In the genomic region with DNA sequence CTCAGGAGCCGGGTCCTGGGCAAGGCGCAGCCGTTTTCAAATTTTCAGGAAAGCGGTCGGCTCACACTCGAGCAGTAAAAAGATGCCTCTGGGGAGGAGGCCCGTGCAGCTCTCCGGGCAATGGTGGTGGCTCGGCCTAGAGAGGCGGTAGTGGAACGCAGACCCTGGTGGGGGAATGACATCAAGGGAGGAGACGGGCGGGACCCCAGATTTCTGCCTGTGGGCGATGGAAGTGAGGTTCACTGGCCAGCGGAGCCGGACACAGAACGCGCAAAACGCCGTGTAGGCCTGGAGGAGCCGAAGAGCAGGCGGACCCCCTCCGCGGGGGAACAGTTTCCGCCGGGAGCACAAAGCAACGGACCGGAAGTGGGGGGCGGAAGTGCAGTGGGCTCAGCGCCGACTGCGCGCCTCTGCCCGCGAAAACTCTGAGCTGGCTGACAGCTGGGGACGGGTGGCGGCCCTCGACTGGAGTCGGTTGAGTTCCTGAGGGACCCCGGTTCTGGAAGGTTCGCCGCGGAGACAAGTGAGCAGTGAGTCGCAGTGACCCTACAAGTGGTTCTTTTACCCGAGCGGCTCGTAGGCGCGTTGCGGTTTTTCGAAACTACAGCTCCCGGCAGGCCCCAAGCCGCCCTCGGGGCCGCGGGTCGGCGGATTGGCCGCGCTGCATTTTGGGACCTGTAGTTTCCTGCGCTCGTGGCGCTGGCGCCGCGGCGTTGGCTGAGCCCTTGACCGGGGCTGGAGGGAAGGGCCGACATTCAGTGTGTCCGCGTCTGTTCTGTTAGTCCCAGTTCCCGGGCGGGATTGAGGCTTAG, we compare ENCODE assay signal across 8 cellular contexts. TPM values are rescaled to one million over a fixed set of nuclear protein-coding genes. Genes with fewer than 3 reads are reported as not detected.
A peak's percentile ranks its signal among the peaks of the same experiment; 100 is the strongest.
DNase-seq lines count a peak whose midpoint lies in the region; ATAC-seq, FAIRE-seq and TF ChIP-seq lines count a peak whose summit lies in the region.

TSS of gene RTEL1 (plus strand) at position 376 of the 812 bp plus-strand sequence. CDS start 1,091 bp downstream, outside the sequence.

- 2% methylated on average over 71 to 73 of the region's 73 CpGs for WGBS in pancreas, 2 donors
- 5 to 7% methylated on average over 11 to 26 of the region's 73 CpGs for WGBS in thyroid gland, 2 donors

- intact Hi-C loops in Right ventricle myocardium inferior (cut with DNase I) = loop anchor here (1.0 kb wide), 1 partner anchor 32 kb away; no protein-coding TSS in a partner anchor
- intact Hi-C loops in pancreas (cut with DNase I) = no loop called here
- intact Hi-C loops in thyroid gland (cut with DNase I) = no loop called here

- no peaks in the 10 kb centered on the region for H3K9me3 Mint-ChIP-seq in activated naive CD8-positive, alpha-beta T cell treated with anti-CD3 and anti-CD28 coated beads, Interleukin-2, amount 10 ng/mL, durations not matched to agents 7 days and 5 days

- peak within 1 kb of the TSS; percentile 62 for H3K27ac ChIP-seq in SU-DHL-6 (ENCODE audit: low read depth, low read length)
- H3K27ac ChIP-seq in pancreas = peak within 1 kb of the TSS; percentile 58 to 77 (median 69)
- H3K27ac ChIP-seq in thyroid gland = peak within 1 kb of the TSS; percentile 49 to 86 (median 76)

- H3K4me1 Mint-ChIP-seq in activated naive CD8-positive, alpha-beta T cell treated with anti-CD3 and anti-CD28 coated beads, Interleukin-2, amount 10 ng/mL, durations not matched to agents 7 days and 5 days = peaks cover 17% of the 10 kb centered on the region

- POLR2A ChIA-PET in activated naive CD8-positive, alpha-beta T cell treated with anti-CD3 and anti-CD28 coated beads, Interleukin-2, amount 10 ng/mL, durations not matched to agents 7 days and 5 days (lab: Charles Lee) = interaction anchor here (0.6 to 2.0 kb wide), 22 partner anchors 16 to 420 kb away, joined by 3 to 16 read pairs (median 4); partner anchors contain the start of genes ARFRP1, GMEB2, HELZ2 and PPDPF

- peak within 1 kb of the TSS; percentile 98 for H2AFZ ChIP-seq in SU-DHL-6 (ENCODE audit: low read depth, low read length, severe bottlenecking)

- peak within 1 kb of the TSS; percentile 65 for H3K4me2 ChIP-seq in SU-DHL-6 (ENCODE audit: low read depth, low read length, poor library complexity, severe bottlenecking)

- peaks cover 13% of the 10 kb centered on the region for H3K79me2 ChIP-seq in SU-DHL-6 (ENCODE audit: insufficient read depth, low read length)

- no peak for TF ChIP-seq CTCF in SU-DHL-6 (IDR thresholded peaks at IDR 0.05; ENCODE audit: insufficient read depth, low read length, poor library complexity, severe bottlenecking)
- no peak for TF ChIP-seq CTCF in pancreas (IDR thresholded peaks at IDR 0.05)
- TF ChIP-seq CTCF in thyroid gland (IDR thresholded peaks at IDR 0.05) = peak in 4 of 6 experiments; percentile 7 to 35 (median 30)

- H3K9ac ChIP-seq in SU-DHL-6 (ENCODE audit: low read length) = peak within 1 kb of the TSS; percentile 75

- peaks cover 3 to 14% (median 4%) of the 10 kb centered on the region in 3 donors for H3K4me1 ChIP-seq in pancreas
- H3K4me1 ChIP-seq in thyroid gland = peaks cover 21 to 24% of the 10 kb centered on the region in 2 donors

- no peaks in the 10 kb centered on the region for H3K9me2 ChIP-seq in SU-DHL-6 (replicated peaks; ENCODE audit: insufficient read depth, low read length)

- no peaks in the 10 kb centered on the region for H3K27me3 Mint-ChIP-seq in activated naive CD8-positive, alpha-beta T cell treated with anti-CD3 and anti-CD28 coated beads, Interleukin-2, amount 10 ng/mL, durations not matched to agents 7 days and 5 days

- peak within 1 kb of the TSS; percentile 92 for H3K27ac Mint-ChIP-seq in activated naive CD8-positive, alpha-beta T cell treated with anti-CD3 and anti-CD28 coated beads, Interleukin-2, amount 10 ng/mL, durations not matched to agents 7 days and 5 days

- H3K9me3 ChIP-seq in SU-DHL-6 (ENCODE audit: insufficient read depth, low read length) = no peaks in the 10 kb centered on the region
- no peaks in the 10 kb centered on the region for H3K9me3 ChIP-seq in pancreas
- H3K9me3 ChIP-seq in thyroid gland = no peaks in the 10 kb centered on the region

- TF ChIP-seq POLR2A in GM10847 (IDR thresholded peaks at IDR 0.05; ENCODE audit: extremely low read depth, insufficient read length) = peak; percentile 61
- peak in 1 of 2 donors; percentile 45 for TF ChIP-seq POLR2A in thyroid gland (IDR thresholded peaks at IDR 0.05)

- H4K20me1 ChIP-seq in SU-DHL-6 (ENCODE audit: low read depth, low read length) = no peaks in the 10 kb centered on the region

- peak; percentile 90 for ATAC-seq in HG02642 (IDR thresholded peaks at IDR 0.05; ENCODE audit: poor library complexity, unreplicated experiment)
- peak; percentile 82 for ATAC-seq in activated naive CD8-positive, alpha-beta T cell treated with anti-CD3 and anti-CD28 coated beads, Interleukin-2, amount 10 ng/mL, durations not matched to agents 7 days and 5 days (ENCODE audit: low read depth)
- ATAC-seq in Right ventricle myocardium inferior = peak; percentile 95
- ATAC-seq in pancreas = peak; percentile 94 to 96 (median 94)

- DNase-seq in NCI-H1105 treated with DMSO at 0.1 percent for 48 hours (lab: John Stamatoyannopoulos, UW) = peak; percentile 84
- DNase-seq in activated naive CD8-positive, alpha-beta T cell treated with anti-CD3 and anti-CD28 coated beads, Interleukin-2, amount 10 ng/mL, durations not matched to agents 7 days and 5 days = peak; percentile 97
- DNase-seq in Right ventricle myocardium inferior (ENCODE audit: missing footprints) = peak; percentile 97
- DNase-seq in pancreas = peak; percentile 87 to 94 (median 90)
- DNase-seq in thyroid gland = peak; percentile 92 to 93

- peaks cover 1% of the 10 kb centered on the region for H3K36me3 Mint-ChIP-seq in activated naive CD8-positive, alpha-beta T cell treated with anti-CD3 and anti-CD28 coated beads, Interleukin-2, amount 10 ng/mL, durations not matched to agents 7 days and 5 days

- H3K27me3 ChIP-seq in SU-DHL-6 (ENCODE audit: low read length) = no peaks in the 10 kb centered on the region
- no peaks in the 10 kb centered on the region for H3K27me3 ChIP-seq in pancreas
- H3K27me3 ChIP-seq in thyroid gland = no peaks in the 10 kb centered on the region

- H3K4me3 Mint-ChIP-seq in activated naive CD8-positive, alpha-beta T cell treated with anti-CD3 and anti-CD28 coated beads, Interleukin-2, amount 10 ng/mL, durations not matched to agents 7 days and 5 days = peak within 1 kb of the TSS; percentile 95

- H3K4me3 ChIP-seq in SU-DHL-6 (ENCODE audit: insufficient read depth, low read length, poor library complexity, severe bottlenecking) (peak within 1 kb of the TSS; percentile 75), pancreas (peak within 1 kb of the TSS; percentile 59 to 76 (median 66)), thyroid gland (replicated peaks in 1 of 3) (peak within 1 kb of the TSS; percentile 10 to 80 (median 53))

- H3F3A ChIP-seq in SU-DHL-6 (ENCODE audit: insufficient read depth) = no peaks in the 10 kb centered on the region

- FAIRE-seq in pancreas (lab: Jason Lieb, UNC) = no peak

- H3K36me3 ChIP-seq in SU-DHL-6 (ENCODE audit: low read length) (no peaks in the 10 kb centered on the region), pancreas (peaks cover 0 to 3% (median 0%) of the 10 kb centered on the region in 3 donors), thyroid gland (peaks cover 14 to 16% of the 10 kb centered on the region in 2 donors)

RNA-seq across cellular contexts. Expression of gene RTEL1, which starts in this region (rescaled TPM):
- 10 to 100 TPM; 41.3 to 41.5 TPM for total RNA-seq in activated naive CD8-positive, alpha-beta T cell treated with anti-CD3 and anti-CD28 coated beads, Interleukin-2, amount 10 ng/mL, durations not matched to agents 7 days and 5 days
- 9.0 TPM for total RNA-seq in Right ventricle myocardium inferior
- 10 to 100 TPM; 10.5 to 19.2 (median 13.9) TPM for total RNA-seq in pancreas
- 10 to 100 TPM; 28.4 to 36.6 TPM for polyA plus RNA-seq in pancreas
- total RNA-seq in thyroid gland = 10 to 100 TPM; 14.1 to 87.4 (median 54.2) TPM

Comparison
In these comparisons a context has a peak if more than half of its experiments do, and no peak if none do; other contexts are left out.
1. Peak in every context shown above with its lines: DNase-seq, ATAC-seq, H3K4me3 ChIP-seq and H3K27ac ChIP-seq.
2. CTCF ChIP-seq: peak in thyroid gland (4 of 6); none in SU-DHL-6 (single experiment) and pancreas (0 of 4).